ENCODE assay signal across 1 cellular context in the genomic region with DNA sequence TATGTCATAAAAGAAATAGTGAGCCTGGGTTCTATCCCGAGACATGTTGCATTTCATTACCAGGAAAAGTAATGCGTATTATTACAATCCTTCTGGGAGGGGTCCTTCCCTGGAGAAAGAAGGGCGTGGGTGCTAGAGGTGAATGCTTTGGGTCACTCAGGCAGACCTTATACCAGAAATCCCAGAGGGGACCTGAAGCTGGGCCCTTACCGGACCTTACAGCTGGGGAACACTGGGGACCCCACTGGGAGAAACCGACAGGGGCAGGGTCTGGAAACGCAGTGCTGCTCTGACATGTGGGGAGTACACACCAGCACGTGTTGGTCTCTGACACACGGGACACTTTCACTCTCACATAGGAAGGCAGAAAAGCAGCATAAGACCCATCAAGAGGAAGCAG.
TF ChIP-seq lines count a peak whose summit lies in the region.

No MANE protein-coding gene starts in this region.

TF ChIP-seq in H1, 55 proteins besides CTCF, POLR2A, EP300 and RAD21:
- TF ChIP-seq CBX5 (IDR thresholded peaks at IDR 0.05; ENCODE audit: low read depth, low read length) (no peak), CBX8 (IDR thresholded peaks at IDR 0.05; ENCODE audit: borderline replicate concordance, low read depth, low read length) (no peak), KDM5A (IDR thresholded peaks at IDR 0.05; ENCODE audit: low read length) (no peak), KDM1A (IDR thresholded peaks at IDR 0.05; ENCODE audit: borderline replicate concordance, low read length) (no peak), ZNF274 (IDR thresholded peaks at IDR 0.05; ENCODE audit: borderline replicate concordance, extremely low read depth, low read length) (no peak), CEBPB (IDR thresholded peaks at IDR 0.05; ENCODE audit: low read depth, low read length) (no peak), BCL11A (IDR thresholded peaks at IDR 0.05; ENCODE audit: low read depth in 2 of 2, low read length in 2 of 2) (no peak), SP1 (IDR thresholded peaks at IDR 0.05; ENCODE audit: low read depth, low read length) (no peak), KDM4A (IDR thresholded peaks at IDR 0.05; ENCODE audit: low read depth, low read length, severe bottlenecking) (no peak), RBBP5 (IDR thresholded peaks at IDR 0.05; ENCODE audit: borderline replicate concordance, low read depth, low read length) (no peak), SP4 (IDR thresholded peaks at IDR 0.05; ENCODE audit: low read length) (no peak), TAF1 (IDR thresholded peaks at IDR 0.05; ENCODE audit: low read depth, low read length) (no peak), TEAD4 (IDR thresholded peaks at IDR 0.05; ENCODE audit: low read depth, low read length) (no peak), ASH2L (IDR thresholded peaks at IDR 0.05; ENCODE audit: low read length) (no peak)
- TF ChIP-seq, protein P1, sequence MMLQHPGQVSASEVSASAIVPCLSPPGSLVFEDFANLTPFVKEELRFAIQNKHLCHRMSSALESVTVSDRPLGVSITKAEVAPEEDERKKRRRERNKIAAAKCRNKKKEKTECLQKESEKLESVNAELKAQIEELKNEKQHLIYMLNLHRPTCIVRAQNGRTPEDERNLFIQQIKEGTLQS (IDR thresholded peaks at IDR 0.05; ENCODE audit: insufficient read depth, low read depth, low read length) = no peak
- TF ChIP-seq, protein P2, sequence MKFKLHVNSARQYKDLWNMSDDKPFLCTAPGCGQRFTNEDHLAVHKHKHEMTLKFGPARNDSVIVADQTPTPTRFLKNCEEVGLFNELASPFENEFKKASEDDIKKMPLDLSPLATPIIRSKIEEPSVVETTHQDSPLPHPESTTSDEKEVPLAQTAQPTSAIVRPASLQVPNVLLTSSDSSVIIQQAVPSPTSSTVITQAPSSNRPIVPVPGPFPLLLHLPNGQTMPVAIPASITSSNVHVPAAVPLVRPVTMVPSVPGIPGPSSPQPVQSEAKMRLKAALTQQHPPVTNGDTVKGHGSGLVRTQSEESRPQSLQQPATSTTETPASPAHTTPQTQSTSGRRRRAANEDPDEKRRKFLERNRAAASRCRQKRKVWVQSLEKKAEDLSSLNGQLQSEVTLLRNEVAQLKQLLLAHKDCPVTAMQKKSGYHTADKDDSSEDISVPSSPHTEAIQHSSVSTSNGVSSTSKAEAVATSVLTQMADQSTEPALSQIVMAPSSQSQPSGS (IDR thresholded peaks at IDR 0.05; ENCODE audit: low read length) = no peak
